In genomic region chr10:124997791-124998623, GRCh38 we compare ENCODE assay signal across 1 cellular context.
TF ChIP-seq lines count a peak whose summit lies in the region.

No MANE protein-coding gene starts in this region.

TF ChIP-seq in GM23338, 12 proteins besides CTCF, POLR2A, EP300 and RAD21 (continued from another document):
- TF ChIP-seq ZNF462 (CRISPR knock-in tag; IDR thresholded peaks at IDR 0.05), result no peak
- no peak for TF ChIP-seq EZH2phosphoT487 (IDR thresholded peaks at IDR 0.05; ENCODE audit: unreplicated experiment)
- TF ChIP-seq NANOG (IDR thresholded peaks at IDR 0.05; ENCODE audit: borderline replicate concordance), result no peak
